8 cellular contexts compared by ENCODE assay signal in the genomic region with DNA sequence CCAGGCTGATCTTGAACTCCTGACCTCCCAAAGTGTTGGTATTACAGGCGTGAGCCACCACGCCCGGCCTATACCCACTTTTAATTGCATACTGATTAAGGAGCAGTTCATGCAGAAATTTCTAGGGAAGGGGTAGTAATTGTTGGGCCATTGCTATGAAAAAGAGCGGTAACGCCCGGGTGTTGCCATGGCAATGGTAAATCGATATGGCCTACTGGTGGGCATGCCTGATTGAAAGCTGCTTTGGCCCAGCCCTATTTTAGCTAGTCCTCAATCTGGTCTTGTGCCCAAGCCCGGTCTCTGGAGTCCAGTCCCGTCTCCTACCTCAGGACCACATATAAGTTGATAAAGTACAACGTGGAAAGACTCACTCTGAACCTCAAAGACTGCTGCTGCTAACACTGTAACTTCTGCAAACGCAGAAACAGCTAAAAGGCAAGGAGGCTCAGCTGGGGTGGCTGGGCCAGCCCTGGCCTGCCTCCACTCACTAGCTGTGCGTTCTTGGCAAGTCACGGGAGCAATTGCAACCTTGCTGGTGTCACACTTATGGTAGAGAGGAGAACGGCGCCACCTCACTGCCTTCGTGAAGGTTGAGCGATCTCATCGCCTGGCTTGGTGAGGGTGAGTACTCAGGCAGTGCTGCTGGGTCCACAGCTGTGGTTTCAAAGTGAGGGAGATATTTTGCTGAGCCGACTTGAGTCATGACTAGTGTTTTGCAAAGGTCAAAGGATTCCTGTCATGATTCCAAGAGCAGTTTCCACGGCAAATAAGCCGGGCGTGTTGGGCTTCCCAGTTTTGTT. TPM values are rescaled to one million over a fixed set of nuclear protein-coding genes. Genes with fewer than 3 reads are reported as not detected.
DNase-seq lines count a peak whose midpoint lies in the region; ATAC-seq, FAIRE-seq and TF ChIP-seq lines count a peak whose summit lies in the region.

No MANE protein-coding gene starts in this region.

- DNase-seq in NCI-H2029 (lab: John Stamatoyannopoulos, UW) (peak; percentile 67), NCI-H2029 treated with DMSO at 0.1 percent for 48 hours (lab: John Stamatoyannopoulos, UW) (no peak), amniotic epithelial cell (ENCODE audit: low read depth) (peak; percentile 89), kidney (peak; percentile 63), ureter (ENCODE audit: low spot score) (peak; percentile 74)
- DNase-seq in effector CD4-positive, alpha-beta T cell: no peak
- no peak for DNase-seq in stimulated activated CD4-positive, alpha-beta T cell treated with anti-CD3 and anti-CD28 coated beads, Interleukin-2, amount 100 ng/mL, for 48 hours

- no peak for ATAC-seq in HG02759 (IDR thresholded peaks at IDR 0.05; ENCODE audit: unreplicated experiment)

- no peak overlapping the region for H3K4me3 ChIP-seq in kidney (ENCODE audit: low read length in 2 of 2)

- no peak overlapping the region for H3K9ac ChIP-seq in kidney (ENCODE audit: low read length in 2 of 2)

- TF ChIP-seq CTCF in kidney (IDR thresholded peaks at IDR 0.05; ENCODE audit: borderline replicate concordance, extremely low read depth, insufficient read depth): no peak

- FAIRE-seq in kidney (lab: Jason Lieb, UNC): no peak

- intact Hi-C loops in kidney (cut with DNase I): no loop called here

- H3K9me3 ChIP-seq in kidney (ENCODE audit: control insufficient read depth in 1 of 2, low read length in 2 of 2): no peaks in the 10 kb centered on the region

- H3K36me3 ChIP-seq in kidney (ENCODE audit: control insufficient read depth in 1 of 2, insufficient read depth in 2 of 2, low read length in 2 of 2): no peaks in the 10 kb centered on the region

- peaks cover 0 to 7% of the 10 kb centered on the region in 2 donors for H3K4me1 ChIP-seq in kidney (ENCODE audit: control insufficient read depth in 1 of 2, insufficient read depth in 1 of 2, low read depth in 1 of 2, low read length in 2 of 2)

- peak overlapping the region in 1 of 2 donors; percentile 8 for H3K27ac ChIP-seq in kidney (ENCODE audit: low read depth in 2 of 2, low read length in 2 of 2)

RNA-seq across cellular contexts. Expression of a gene that starts 57.0 kb away (rescaled TPM):
- total RNA-seq in kidney: 27.4 TPM
- polyA plus RNA-seq in kidney (ENCODE audit: insufficient read depth, low read depth, low replicate concordance): 84.9 TPM
- 35.1 TPM for total RNA-seq in ureter

Comparison
In these comparisons a context has a peak if more than half of its experiments do, and no peak if none do; other contexts are left out.
1. DNase-seq: peak in NCI-H2029 (single experiment), amniotic epithelial cell (single experiment), kidney (single experiment) and ureter (single experiment); none in NCI-H2029 treated with DMSO at 0.1 percent for 48 hours (single experiment), effector CD4-positive, alpha-beta T cell (single experiment) and stimulated activated CD4-positive, alpha-beta T cell treated with anti-CD3 and anti-CD28 coated beads, Interleukin-2, amount 100 ng/mL, for 48 hours (0 of 2).